ENCODE assay signal across 1 cellular context in the genomic region with DNA sequence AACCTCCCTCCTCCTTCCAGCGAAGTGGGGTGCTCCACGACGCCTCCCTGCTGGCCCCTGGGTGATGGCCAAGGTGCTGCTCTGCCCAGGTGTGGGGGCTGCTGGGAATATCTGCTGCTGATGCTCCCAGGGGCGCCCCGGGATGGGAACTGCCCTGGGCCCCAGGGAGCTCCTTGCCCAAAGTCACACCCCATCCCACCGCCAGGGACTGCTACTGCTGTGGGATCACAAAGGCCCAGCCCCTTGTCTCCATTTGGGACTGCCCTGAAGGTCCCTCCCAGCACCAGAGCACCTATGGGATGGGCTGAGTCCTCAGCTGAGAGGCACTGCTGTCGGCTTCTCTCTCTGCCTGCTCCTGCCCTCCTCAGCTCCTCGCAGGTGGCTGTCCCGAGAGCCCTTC.
TF ChIP-seq lines count a peak whose summit lies in the region.

No MANE protein-coding gene starts in this region.

TF ChIP-seq in WTC11, 78 proteins besides CTCF, POLR2A, EP300 and RAD21 (continued from another document):
- TF ChIP-seq MYBL2 (CRISPR knock-in tag; IDR thresholded peaks at IDR 0.05) (no peak), PRRX2 (CRISPR knock-in tag; IDR thresholded peaks at IDR 0.05) (no peak), NR1H2 (CRISPR knock-in tag; IDR thresholded peaks at IDR 0.05) (no peak), SOX15 (CRISPR knock-in tag; IDR thresholded peaks at IDR 0.05) (no peak), CREB1 (CRISPR knock-in tag; IDR thresholded peaks at IDR 0.05) (no peak)
- TF ChIP-seq, protein P1, sequence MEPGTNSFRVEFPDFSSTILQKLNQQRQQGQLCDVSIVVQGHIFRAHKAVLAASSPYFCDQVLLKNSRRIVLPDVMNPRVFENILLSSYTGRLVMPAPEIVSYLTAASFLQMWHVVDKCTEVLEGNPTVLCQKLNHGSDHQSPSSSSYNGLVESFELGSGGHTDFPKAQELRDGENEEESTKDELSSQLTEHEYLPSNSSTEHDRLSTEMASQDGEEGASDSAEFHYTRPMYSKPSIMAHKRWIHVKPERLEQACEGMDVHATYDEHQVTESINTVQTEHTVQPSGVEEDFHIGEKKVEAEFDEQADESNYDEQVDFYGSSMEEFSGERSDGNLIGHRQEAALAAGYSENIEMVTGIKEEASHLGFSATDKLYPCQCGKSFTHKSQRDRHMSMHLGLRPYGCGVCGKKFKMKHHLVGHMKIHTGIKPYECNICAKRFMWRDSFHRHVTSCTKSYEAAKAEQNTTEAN (CRISPR knock-in tag; IDR thresholded peaks at IDR 0.05): no peak
